ENCODE assay signal across 8 cellular contexts in genomic region chr6:111824608-111825337, GRCh38. TPM values are rescaled to one million over a fixed set of nuclear protein-coding genes. Genes with fewer than 3 reads are reported as not detected.
A peak's percentile ranks its signal among the peaks of the same experiment; 100 is the strongest.
DNase-seq lines count a peak whose midpoint lies in the region; ATAC-seq and TF ChIP-seq lines count a peak whose summit lies in the region.

No MANE protein-coding gene starts in this region.

- H3K4me3 Mint-ChIP-seq in T-cell, result peak overlapping the region; percentile 6 to 62 (median 18)
- no peak overlapping the region for H3K4me3 Mint-ChIP-seq in nephron progenitor cell
- no peak overlapping the region for H3K4me3 Mint-ChIP-seq in neural progenitor cell

- CTCF ChIA-PET in T-cell (lab: Charles Lee), result interaction anchor here (0.6 to 2.7 kb wide), 13 partner anchors 9 to 218 kb away, joined by 3 to 13 read pairs (median 4); no protein-coding TSS in a partner anchor

- H3K36me3 Mint-ChIP-seq in T-cell, result peaks cover 25% of the 10 kb centered on the region
- peaks cover 34% of the 10 kb centered on the region for H3K36me3 Mint-ChIP-seq in nephron progenitor cell (ENCODE audit: low read depth)
- H3K36me3 Mint-ChIP-seq in neural progenitor cell, result peaks cover 18% of the 10 kb centered on the region

- H4K20me1 ChIP-seq in neural progenitor cell (ENCODE audit: low read depth), result peaks cover 18% of the 10 kb centered on the region

- H3K36me3 ChIP-seq in neural progenitor cell, result no peaks in the 10 kb centered on the region

- DNase-seq in T-cell (no peak), nephron progenitor cell (no peak), neural progenitor cell (ENCODE audit: low spot score) (no peak), cerebellar cortex (ENCODE audit: low spot score) (no peak), A172 (ENCODE audit: low spot score) (no peak), dermis blood vessel endothelial cell (no peak)

- H3K27ac ChIP-seq in neural progenitor cell, result no peak overlapping the region

- no peaks in the 10 kb centered on the region for H3K4me1 ChIP-seq in neural progenitor cell

- no peaks in the 10 kb centered on the region for H3F3A ChIP-seq in neural progenitor cell (ENCODE audit: low read depth)

- H2AFZ ChIP-seq in neural progenitor cell (replicated peaks), result no peak overlapping the region

- no peak overlapping the region for H3K9ac ChIP-seq in neural progenitor cell

- POLR2A ChIA-PET in T-cell (lab: Charles Lee), result interaction anchor here (0.5 to 2.0 kb wide), 8 partner anchors 8 to 257 kb away, joined by 3 to 8 read pairs (median 5); no protein-coding TSS in a partner anchor

- ATAC-seq in GM18868 (IDR thresholded peaks at IDR 0.05; ENCODE audit: unreplicated experiment) (peak; percentile 65), HG02610 (IDR thresholded peaks at IDR 0.05; ENCODE audit: unreplicated experiment) (peak; percentile 71), T-cell (replicated peaks in 1 of 4) (peak in 2 of 4 experiments; percentile 23 to 32)

- peak overlapping the region; percentile 93 to 96 for H3K27ac Mint-ChIP-seq in T-cell
- H3K27ac Mint-ChIP-seq in nephron progenitor cell, result peak overlapping the region; percentile 15
- H3K27ac Mint-ChIP-seq in neural progenitor cell, result no peak overlapping the region

- no peaks in the 10 kb centered on the region for H3K27me3 ChIP-seq in neural progenitor cell

- no peaks in the 10 kb centered on the region for H3K9me3 ChIP-seq in neural progenitor cell (ENCODE audit: low read depth)

- H3K4me2 ChIP-seq in neural progenitor cell, result no peak overlapping the region

- no peaks in the 10 kb centered on the region for H3K27me3 Mint-ChIP-seq in T-cell
- H3K27me3 Mint-ChIP-seq in nephron progenitor cell (ENCODE audit: low read depth, poor library complexity), result no peaks in the 10 kb centered on the region
- no peaks in the 10 kb centered on the region for H3K27me3 Mint-ChIP-seq in neural progenitor cell (ENCODE audit: insufficient read depth, low read depth)

- TF ChIP-seq CTCF in nephron progenitor cell (IDR thresholded peaks at IDR 0.05), result no peak
- TF ChIP-seq CTCF in neural progenitor cell (IDR thresholded peaks at IDR 0.05), result no peak

- H3K9me3 Mint-ChIP-seq in T-cell (no peaks in the 10 kb centered on the region), nephron progenitor cell (peaks cover 15% of the 10 kb centered on the region), neural progenitor cell (peaks cover 7% of the 10 kb centered on the region)

- peaks cover 15% of the 10 kb centered on the region for H3K79me2 ChIP-seq in neural progenitor cell (ENCODE audit: low read depth)

- H3K4me1 Mint-ChIP-seq in T-cell (peaks cover 74 to 87% (median 83%) of the 10 kb centered on the region in 3 donors), nephron progenitor cell (peaks cover 45% of the 10 kb centered on the region), neural progenitor cell (peaks cover 7% of the 10 kb centered on the region)

- H3K4me3 ChIP-seq in neural progenitor cell, result no peak overlapping the region

RNA-seq across cellular contexts. Expression of gene FYN, which starts 48.5 kb away (rescaled TPM):
- total RNA-seq in T-cell (100 to 1,000 TPM; 466 to 573 (median 534) TPM), neural progenitor cell (ENCODE audit: low replicate concordance) (149 and 167 TPM in 2 replicates), dermis blood vessel endothelial cell (146 and 150 TPM in 2 replicates)
- 26.0 and 26.6 TPM in 2 replicates for total RNA-seq in A172 (2014; rRNA removed; shearing (Covaris generic))

Comparison
In these comparisons a context has a peak if more than half of its experiments do, and no peak if none do; other contexts are left out.
1. H3K4me3 Mint-ChIP-seq: peak in T-cell (3 of 3); none in nephron progenitor cell (single experiment) and neural progenitor cell (single experiment).